ENCODE assay signal across 13 cellular contexts in genomic region chr20:31567380-31567720, GRCh38. TPM values are rescaled to one million over a fixed set of nuclear protein-coding genes. Genes with fewer than 3 reads are reported as not detected.
DNase-seq lines count a peak whose midpoint lies in the region; ATAC-seq and TF ChIP-seq lines count a peak whose summit lies in the region.
"Had no signal": no experiment of that assay in that cellular context is flagged by ENCODE, and none has a peak within 500 bp of the region (broad histone marks: within the 10 kb centered on the region; RNA-seq: fewer than 3 reads in every experiment).

No MANE protein-coding gene starts in this region.

- TF ChIP-seq CTCF in HEK293 (tag by site-specific recombination; IDR thresholded peaks at IDR 0.05) = no peak
- no peak for TF ChIP-seq CTCF in brain (conservative IDR thresholded peaks at IDR 0.05)
- TF ChIP-seq CTCF in nephron (IDR thresholded peaks at IDR 0.05; ENCODE audit: unreplicated experiment in 3 of 3) = no peak
- no peak for TF ChIP-seq CTCF in upper lobe of left lung (IDR thresholded peaks at IDR 0.05)

- no peaks in the 10 kb centered on the region for H3K9me3 Mint-ChIP-seq in CD4-positive, alpha-beta memory T cell
- H3K9me3 Mint-ChIP-seq in brain = no peaks in the 10 kb centered on the region
- no peaks in the 10 kb centered on the region for H3K9me3 Mint-ChIP-seq in nephron

- H3K36me3 ChIP-seq in CD4-positive, alpha-beta memory T cell (ENCODE audit: insufficient read depth, low read length) = peaks cover 30% of the 10 kb centered on the region
- H3K36me3 ChIP-seq in HEK293 (ENCODE audit: control insufficient read depth in 2 of 2, insufficient read depth in 1 of 2, low read length in 2 of 2) = peaks cover 19 to 70% of the 10 kb centered on the region in 2 experiments; a peak in 2 of 3 replicates
- H3K36me3 ChIP-seq in upper lobe of left lung = peaks cover 10 to 70% (median 33%) of the 10 kb centered on the region in 4 donors

- peaks cover 6 to 24% (median 14%) of the 10 kb centered on the region in 4 donors for H3K4me1 Mint-ChIP-seq in CD4-positive, alpha-beta memory T cell
- H3K4me1 Mint-ChIP-seq in brain (peaks cover 21% of the 10 kb centered on the region), nephron (peaks cover 42% of the 10 kb centered on the region)

- no peak for TF ChIP-seq POLR2A in upper lobe of left lung (IDR thresholded peaks at IDR 0.05)

- H3K27me3 ChIP-seq in CD4-positive, alpha-beta memory T cell (ENCODE audit: insufficient read depth, low read length) = no peaks in the 10 kb centered on the region
- H3K27me3 ChIP-seq in upper lobe of left lung = no peaks in the 10 kb centered on the region

- ATAC-seq in upper lobe of left lung (ENCODE audit: low FRiP score in 2 of 2) (no peak), HG02642 (IDR thresholded peaks at IDR 0.05; ENCODE audit: poor library complexity, unreplicated experiment) (no peak)

- no peaks in the 10 kb centered on the region for H3K9me3 ChIP-seq in CD4-positive, alpha-beta memory T cell (ENCODE audit: control insufficient read depth in 1 of 2, low read length in 2 of 2)
- H3K9me3 ChIP-seq in HEK293 (ENCODE audit: control insufficient read depth, insufficient read depth, low read depth, low read length) (no peaks in the 10 kb centered on the region), upper lobe of left lung (no peaks in the 10 kb centered on the region)

- peak overlapping the region in 4 of 7 donors; percentile 12 to 72 (median 32) for H3K27ac Mint-ChIP-seq in CD4-positive, alpha-beta memory T cell
- peak overlapping the region; percentile 14 to 85 (median 58) for H3K27ac Mint-ChIP-seq in brain
- H3K27ac Mint-ChIP-seq in nephron = peak overlapping the region; percentile 79 to 89 (median 87)

- peaks cover 10% of the 10 kb centered on the region for H3K4me1 ChIP-seq in CD4-positive, alpha-beta memory T cell (ENCODE audit: insufficient read depth, low read length)
- peaks cover 6% of the 10 kb centered on the region; the same call in 1 of the 2 replicates for H3K4me1 ChIP-seq in HEK293 (ENCODE audit: control insufficient read depth, insufficient read depth, low read length)
- peaks cover 25 to 46% (median 39%) of the 10 kb centered on the region in 4 donors for H3K4me1 ChIP-seq in upper lobe of left lung

- intact Hi-C loops in CD4-positive, alpha-beta memory T cell (cut with micrococcal nuclease) = no loop called here

- DNase-seq in CD4-positive, alpha-beta memory T cell = no peak
- DNase-seq in superior temporal gyrus (ENCODE audit: extremely low spot score) (no peak), upper lobe of left lung (no peak)
- DNase-seq: KG1, midbrain, NCI-H1930, NCI-H82 had no signal

- POLR2A ChIA-PET in CD4-positive, alpha-beta memory T cell (lab: Charles Lee; ENCODE audit: partially characterized antibody) = interaction anchor here (4.3 to 5.9 kb wide), 2 partner anchors 37 to 45 kb away, joined by 26 to 32 read pairs; partner anchors contain the start of gene ID1
- POLR2A ChIA-PET in HEK293 (lab: Yijun Ruan, JAX) = interaction anchor here (0.6 to 8.7 kb wide), 4 partner anchors 38 to 156 kb away, joined by 3 to 255 read pairs (median 22); partner anchors contain the start of gene ID1

- H3K27ac ChIP-seq in CD4-positive, alpha-beta memory T cell (ENCODE audit: low read depth, low read length) = no peak overlapping the region
- H3K27ac ChIP-seq in HEK293 (ENCODE audit: extremely low read depth, low read depth, low read length) (no peak overlapping the region), upper lobe of left lung (peak overlapping the region in 1 of 4 donors; percentile 94)

- H3K36me3 Mint-ChIP-seq in CD4-positive, alpha-beta memory T cell = peaks cover 4 to 33% of the 10 kb centered on the region in 2 donors
- H3K36me3 Mint-ChIP-seq in brain (peaks cover 22% of the 10 kb centered on the region), nephron (ENCODE audit: low read depth) (peaks cover 15% of the 10 kb centered on the region)

- no peaks in the 10 kb centered on the region for H3K27me3 Mint-ChIP-seq in CD4-positive, alpha-beta memory T cell
- H3K27me3 Mint-ChIP-seq in brain (no peaks in the 10 kb centered on the region), nephron (ENCODE audit: low read depth) (no peaks in the 10 kb centered on the region)
- H3K27me3 Mint-ChIP-seq: activated CD4-positive, alpha-beta T cell treated with anti-CD3 and anti-CD28 coated beads for 36 hours had no signal

- no peak overlapping the region for H3K4me3 Mint-ChIP-seq in CD4-positive, alpha-beta memory T cell
- no peak overlapping the region for H3K4me3 Mint-ChIP-seq in brain
- H3K4me3 Mint-ChIP-seq in nephron = no peak overlapping the region
- H3K4me3 Mint-ChIP-seq: activated CD4-positive, alpha-beta T cell treated with anti-CD3 and anti-CD28 coated beads for 36 hours had no signal

- no peak for TF ChIP-seq EP300 in upper lobe of left lung (IDR thresholded peaks at IDR 0.05)

- CTCF ChIA-PET in CD4-positive, alpha-beta memory T cell (lab: Charles Lee; ENCODE audit: partially characterized antibody) = interaction anchor here (0.7 to 35.9 kb wide), 8 partner anchors 9 to 156 kb away, joined by 3 to 1094 read pairs (median 10); partner anchors contain the start of genes BCL2L1 and ID1
- CTCF ChIA-PET in HEK293 (lab: Yijun Ruan, JAX) = interaction anchor here (0.6 to 25.7 kb wide), 9 partner anchors 8 to 161 kb away, joined by 3 to 1204 read pairs (median 4); partner anchors contain the start of genes COX4I2, DEFB121 and ID1

- no peak overlapping the region for H3K4me3 ChIP-seq in CD4-positive, alpha-beta memory T cell (ENCODE audit: low read length in 2 of 2)
- H3K4me3 ChIP-seq in HEK293 (ENCODE audit: low read depth, low read length) = no peak overlapping the region
- no peak overlapping the region for H3K4me3 ChIP-seq in upper lobe of left lung
- H3K4me3 ChIP-seq: coronary artery had no signal

TF ChIP-seq in HEK293, 187 proteins besides CTCF, POLR2A, EP300 and RAD21 (continues in another document):
- TF ChIP-seq ATF2 (tag by site-specific recombination; IDR thresholded peaks at IDR 0.05; ENCODE audit: low read depth) (no peak), ZNF610 (tag by site-specific recombination; IDR thresholded peaks at IDR 0.05; ENCODE audit: borderline replicate concordance) (no peak), ZFP3 (tag by site-specific recombination; IDR thresholded peaks at IDR 0.05; ENCODE audit: low read depth) (no peak), OSR2 (tag by site-specific recombination; IDR thresholded peaks at IDR 0.05) (no peak), ZNF366 (tag by site-specific recombination; conservative IDR thresholded peaks at IDR 0.05) (0 out of 2 replicates have a peak, but pooled peaks have one; percentile 36), KLF10 (tag by site-specific recombination; IDR thresholded peaks at IDR 0.05) (no peak), ZNF175 (tag by site-specific recombination; IDR thresholded peaks at IDR 0.05) (no peak), ZNF776 (tag by site-specific recombination; IDR thresholded peaks at IDR 0.05; ENCODE audit: borderline replicate concordance) (no peak), ZBTB44 (tag by site-specific recombination; IDR thresholded peaks at IDR 0.05) (no peak), ZNF561 (tag by site-specific recombination; IDR thresholded peaks at IDR 0.05; ENCODE audit: borderline replicate concordance) (no peak), ZNF112 (tag by site-specific recombination; IDR thresholded peaks at IDR 0.05) (no peak), ZNF10 (tag by site-specific recombination; IDR thresholded peaks at IDR 0.05) (0 out of 2 replicates have a peak, but pooled peaks have one; percentile 0), GLI4 (tag by site-specific recombination; IDR thresholded peaks at IDR 0.05) (no peak), KLF1 (tag by site-specific recombination; IDR thresholded peaks at IDR 0.05) (no peak), ZNF146 (tag by site-specific recombination; IDR thresholded peaks at IDR 0.05) (no peak), ZFP37 (tag by site-specific recombination; IDR thresholded peaks at IDR 0.05) (no peak), PRDM1 (tag by site-specific recombination; IDR thresholded peaks at IDR 0.05) (peak; percentile 97)

RNA-seq across cellular contexts. Expression of gene ID1, which starts 37.7 kb away (rescaled TPM):
- total RNA-seq in CD4-positive, alpha-beta memory T cell = under 1 TPM in 1 of 2 experiments, not detected in 1; 0.50 TPM
- polyA plus RNA-seq in CD4-positive, alpha-beta memory T cell = 1 to 10 TPM in 1 of 2 donors, under 1 TPM in 1; 0.49 to 1.4 TPM
- polyA plus RNA-seq in brain (ENCODE audit: insufficient read depth, low read depth, low replicate concordance) = 109 TPM
- 100 to 1,000 TPM; 226 to 911 (median 570) TPM for total RNA-seq in upper lobe of left lung

RNA-seq across cellular contexts. Expression of gene HM13, which starts 53.1 kb away (rescaled TPM):
- total RNA-seq in CD4-positive, alpha-beta memory T cell = 100 to 1,000 TPM; 133 to 156 TPM
- polyA plus RNA-seq in CD4-positive, alpha-beta memory T cell = 100 to 1,000 TPM; 166 to 171 TPM
- polyA plus RNA-seq in brain (ENCODE audit: insufficient read depth, low read depth, low replicate concordance) = 169 TPM
- total RNA-seq in upper lobe of left lung = 100 to 1,000 TPM in 2 of 6 donors, 10 to 100 TPM in 4; 58.7 to 186 (median 81.6) TPM

Comparison
In these comparisons a context has a peak if more than half of its experiments do, and no peak if none do; other contexts are left out.
1. H3K27ac Mint-ChIP-seq: peak in every context shown above with its lines; median percentile 87 in nephron; 58 in brain; 32 in CD4-positive, alpha-beta memory T cell.
2. RNA of gene ID1, which starts 37.7 kb away (total RNA-seq): 226 to 911 TPM in upper lobe of left lung; 0.50 TPM in CD4-positive, alpha-beta memory T cell; every median in the first group is over 100 times any median in the second.